ENCODE assay signal across 10 cellular contexts in genomic region chr15:91866971-91867372, GRCh38. TPM values are rescaled to one million over a fixed set of nuclear protein-coding genes. Genes with fewer than 3 reads are reported as not detected.
DNase-seq lines count a peak whose midpoint lies in the region; ATAC-seq, FAIRE-seq and TF ChIP-seq lines count a peak whose summit lies in the region.
"Had no signal": no experiment of that assay in that cellular context is flagged by ENCODE, and none has a peak within 500 bp of the region (broad histone marks: within the 10 kb centered on the region; RNA-seq: fewer than 3 reads in every experiment).

No MANE protein-coding gene starts in this region.

- peaks cover 8% of the 10 kb centered on the region for H3K27me3 Mint-ChIP-seq in Caco-2 (ENCODE audit: insufficient read depth, unreplicated experiment)

- POLR2A ChIA-PET in A549 (lab: Yijun Ruan, JAX) (interaction anchor here (1.2 to 1.4 kb wide), 3 partner anchors 13 to 99 kb away, joined by 3 to 17 read pairs (median 7); partner anchors contain the start of gene SLCO3A1), Caco-2 (lab: Charles Lee) (no interaction called here)

- no TSS peak for BruUV-seq in Caco-2 (replicated peaks; lab: Mats Ljungman, UMichigan)

- peak; percentile 51 to 56; a peak in 5 of 6 replicates for ATAC-seq in A549
- ATAC-seq in mucosa of descending colon: peak; percentile 7
- ATAC-seq in HG03460 (IDR thresholded peaks at IDR 0.05; ENCODE audit: unreplicated experiment): no peak

- H3K9me3 ChIP-seq in A549: no peaks in the 10 kb centered on the region
- no peaks in the 10 kb centered on the region for H3K9me3 ChIP-seq in mucosa of descending colon
- no peaks in the 10 kb centered on the region for H3K9me3 ChIP-seq in Caco-2
- H3K9me3 ChIP-seq: SJSA1 had no signal

- H3K27ac ChIP-seq in A549: peak overlapping the region; percentile 40 to 79
- H3K27ac ChIP-seq: SJSA1 had no signal

- intact Hi-C loops in mucosa of descending colon (cut with DNase I, micrococcal nuclease): no loop called here
- intact Hi-C loops in Caco-2 (cut with micrococcal nuclease; ENCODE audit: unreplicated experiment): no loop called here

- 90% methylated on average over 8 of the region's 8 CpGs for WGBS in A549 (ENCODE audit: missing lambda C conversion rate)

- DNase-seq in A549 (ENCODE audit: low read depth in 1 of 2, low spot score in 1 of 2) (no peak), M059J (ENCODE audit: low read depth) (peak; percentile 42), bronchial epithelial cell (ENCODE audit: low read depth) (peak; percentile 81), mucosa of descending colon (peak in 1 of 3 donors; percentile 54), DMS53 treated with DMSO at 0.1 percent for 48 hours (lab: John Stamatoyannopoulos, UW; ENCODE audit: unreplicated experiment) (no peak), Kasumi-1 (lab: John Stamatoyannopoulos, UW) (no peak), Caco-2 (no peak)
- DNase-seq: effector CD4-positive, alpha-beta T cell had no signal

- H3K27ac Mint-ChIP-seq in Caco-2 (ENCODE audit: unreplicated experiment): no peak overlapping the region

- no peak for TF ChIP-seq POLR2A in A549 (IDR thresholded peaks at IDR 0.05; ENCODE audit: low read length)

- H3K4me1 Mint-ChIP-seq in Caco-2 (ENCODE audit: low read depth, unreplicated experiment): no peaks in the 10 kb centered on the region

- no peaks in the 10 kb centered on the region for H3K36me3 Mint-ChIP-seq in Caco-2 (ENCODE audit: insufficient read depth, unreplicated experiment)

- no peaks in the 10 kb centered on the region for H3K9me3 Mint-ChIP-seq in Caco-2 (ENCODE audit: unreplicated experiment)

- no peaks in the 10 kb centered on the region for H3K27me3 ChIP-seq in bronchial epithelial cell (ENCODE audit: control insufficient read depth, insufficient read depth, low read length)
- H3K27me3 ChIP-seq in Caco-2 (replicated peaks; ENCODE audit: control insufficient read depth, insufficient read depth, low read length): no peaks in the 10 kb centered on the region; the same call in 1 of the 2 replicates
- H3K27me3 ChIP-seq: SJSA1 had no signal

- FAIRE-seq in A549 (lab: Jason Lieb, UNC): no peak
- FAIRE-seq in bronchial epithelial cell (lab: Jason Lieb, UNC): peak; percentile 94

- H3K4me1 ChIP-seq in A549 (peaks cover 28% of the 10 kb centered on the region), mucosa of descending colon (ENCODE audit: low read depth) (peaks cover 24% of the 10 kb centered on the region), Caco-2 (no peaks in the 10 kb centered on the region)
- H3K4me1 ChIP-seq: SJSA1 had no signal

- no peak for TF ChIP-seq EP300 in A549 (IDR thresholded peaks at IDR 0.05)

- TF ChIP-seq CTCF in A549 (IDR thresholded peaks at IDR 0.05) (no peak), bronchial epithelial cell (IDR thresholded peaks at IDR 0.05; ENCODE audit: insufficient read depth, low read length, severe bottlenecking) (no peak), mucosa of descending colon (IDR thresholded peaks at IDR 0.05) (no peak), Caco-2 (IDR thresholded peaks at IDR 0.05; ENCODE audit: insufficient read depth in 1 of 2, low read depth in 1 of 2, low read length in 1 of 2, severe bottlenecking in 1 of 2, unreplicated experiment in 1 of 2) (no peak)

- TF ChIP-seq RAD21 in A549 (conservative IDR thresholded peaks at IDR 0.05 in 1 of 2, IDR thresholded peaks at IDR 0.05 in 1 of 2): no peak

- H3K4me3 ChIP-seq in A549 (no peak overlapping the region), bronchial epithelial cell (ENCODE audit: low read depth, low read length) (peak overlapping the region; percentile 3), mucosa of descending colon (no peak overlapping the region), Caco-2 (ENCODE audit: low read depth, low read length) (no peak overlapping the region)
- H3K4me3 ChIP-seq: SJSA1 had no signal

- H3K4me2 ChIP-seq in A549: peak overlapping the region; percentile 47

- H3K36me3 ChIP-seq in bronchial epithelial cell (ENCODE audit: control insufficient read depth, insufficient read depth, low read length) (no peaks in the 10 kb centered on the region), mucosa of descending colon (ENCODE audit: low read depth) (no peaks in the 10 kb centered on the region), Caco-2 (ENCODE audit: control insufficient read depth, insufficient read depth, low read length) (no peaks in the 10 kb centered on the region)
- H3K36me3 ChIP-seq: SJSA1 had no signal

- CTCF ChIA-PET in A549 (lab: Yijun Ruan, JAX): interaction anchor here (0.6 to 2.4 kb wide), 13 partner anchors 10 to 811 kb away, joined by 3 to 12 read pairs (median 4); partner anchors contain the start of gene SLCO3A1
- CTCF ChIA-PET in Caco-2 (lab: Charles Lee): interaction anchor here (0.6 kb wide), 1 partner anchor 661 kb away, joined by 6 read pairs; no protein-coding TSS in a partner anchor

- H3K4me3 Mint-ChIP-seq in Caco-2 (ENCODE audit: unreplicated experiment): no peak overlapping the region

TF ChIP-seq in A549, 52 proteins besides CTCF, POLR2A, EP300 and RAD21:
- no peak for TF ChIP-seq ELK1 (IDR thresholded peaks at IDR 0.05; ENCODE audit: low read depth, low read length)
- TF ChIP-seq HOXB5 (CRISPR knock-in tag; IDR thresholded peaks at IDR 0.05): no peak
- TF ChIP-seq HOXB13 (CRISPR knock-in tag; IDR thresholded peaks at IDR 0.05; ENCODE audit: low read depth): no peak
- no peak for TF ChIP-seq CHD4 (IDR thresholded peaks at IDR 0.05; ENCODE audit: borderline replicate concordance)
- TF ChIP-seq ZSCAN20 (CRISPR knock-in tag; IDR thresholded peaks at IDR 0.05): no peak
- no peak for TF ChIP-seq BCL3 (IDR thresholded peaks at IDR 0.05)
- no peak for TF ChIP-seq FOSB (CRISPR knock-in tag; IDR thresholded peaks at IDR 0.05)
- TF ChIP-seq FOSL2 (IDR thresholded peaks at IDR 0.05): no peak
- TF ChIP-seq FOSL2 (CRISPR knock-in tag; IDR thresholded peaks at IDR 0.05): no peak
- no peak for TF ChIP-seq RFX5 (IDR thresholded peaks at IDR 0.05)
- TF ChIP-seq ZNF302 (CRISPR knock-in tag; IDR thresholded peaks at IDR 0.05): no peak
- no peak for TF ChIP-seq MAFK (IDR thresholded peaks at IDR 0.05; ENCODE audit: partially characterized antibody)
- no peak for TF ChIP-seq ESRRA (IDR thresholded peaks at IDR 0.05; ENCODE audit: borderline replicate concordance, low read length)
- TF ChIP-seq NR3C1 (IDR thresholded peaks at IDR 0.05): no peak
- TF ChIP-seq HDAC2 (IDR thresholded peaks at IDR 0.05): no peak
- no peak for TF ChIP-seq CBX8 (IDR thresholded peaks at IDR 0.05)
- no peak for TF ChIP-seq HMGXB4 (CRISPR knock-in tag; IDR thresholded peaks at IDR 0.05; ENCODE audit: borderline replicate concordance)
- TF ChIP-seq USF2 (IDR thresholded peaks at IDR 0.05): no peak
- TF ChIP-seq NFE2L2 (conservative IDR thresholded peaks at IDR 0.05; ENCODE audit: low read length): no peak

RNA-seq across cellular contexts. Expression of gene SLCO3A1, which starts 13.5 kb away (rescaled TPM):
- 17.0 and 21.8 TPM in 2 replicates for polyA plus RNA-seq in A549 (2011; rRNA removed)
- 17.7 and 27.7 TPM in 2 replicates for polyA plus RNA-seq in A549 (2012; cell fraction: cytosol; rRNA removed)
- polyA plus RNA-seq in A549 (2012; cell fraction: nucleus; rRNA removed): 25.6 and 27.8 TPM in 2 replicates
- 15.9 to 17.6 TPM (median 16.8 TPM) in 3 replicates for polyA plus RNA-seq in A549 (2017; fragmentation: RNase III; extraction: RNeasy Plus Mini Kit Qiagen cat#74134 plus additional on column Dnase treatment)
- 55.3 and 55.4 TPM in 2 replicates for polyA minus RNA-seq in A549 (2011; rRNA and poly(A)+ RNA removed)
- total RNA-seq in M059J (2014; rRNA removed; shearing (Covaris generic)): 1.8 and 5.9 TPM in 2 replicates
- total RNA-seq in bronchial epithelial cell: 3.8 and 4.5 TPM in 2 replicates
- total RNA-seq in mucosa of descending colon: 10 to 100 TPM; 13.4 to 23.8 (median 14.3) TPM
- 0.26 TPM in 1 of 2 replicates, not detected in the other for total RNA-seq in Caco-2 (2022)
- total RNA-seq: SJSA1 had no signal

Comparison
In these comparisons a context has a peak if more than half of its experiments do, and no peak if none do; other contexts are left out.
1. DNase-seq: peak in M059J (single experiment) and bronchial epithelial cell (single experiment); none in A549 (0 of 2), DMS53 treated with DMSO at 0.1 percent for 48 hours (single experiment), Kasumi-1 (0 of 2) and Caco-2 (0 of 2).